In the genomic region with DNA sequence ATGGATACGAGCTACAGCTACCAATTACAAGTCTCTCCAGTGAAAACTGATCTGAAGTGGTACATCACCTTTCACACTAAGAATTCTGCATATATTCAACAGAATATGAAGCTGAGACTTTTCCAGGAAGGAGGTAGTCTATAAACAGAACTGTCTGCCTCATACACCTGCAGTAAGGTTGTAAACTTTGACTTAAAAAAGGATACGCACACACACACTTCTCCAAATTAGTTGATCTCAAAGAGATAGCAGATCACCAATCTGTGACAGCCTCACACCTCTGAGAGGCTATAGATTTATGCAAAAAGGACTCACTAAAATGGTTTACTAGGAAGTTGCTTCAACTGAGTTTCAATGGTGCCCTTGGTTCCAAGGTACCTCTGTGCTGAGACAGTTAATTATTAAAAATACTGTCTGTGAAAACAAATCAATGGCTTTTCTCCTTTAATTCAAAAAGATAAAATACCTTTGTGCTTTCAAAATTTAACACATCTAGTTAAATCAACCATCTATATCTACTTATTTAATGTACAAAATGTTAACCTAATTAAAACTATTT, we compare ENCODE assay signal across 18 cellular contexts. TPM values are rescaled to one million over a fixed set of nuclear protein-coding genes. Genes with fewer than 3 reads are reported as not detected.
DNase-seq lines count a peak whose midpoint lies in the region; ATAC-seq and TF ChIP-seq lines count a peak whose summit lies in the region.
"Had no signal": no experiment of that assay in that cellular context is flagged by ENCODE, and none has a peak within 500 bp of the region (broad histone marks: within the 10 kb centered on the region; RNA-seq: fewer than 3 reads in every experiment).

No MANE protein-coding gene starts in this region.

- H3K9me3 Mint-ChIP-seq in activated CD4-positive, alpha-beta memory T cell treated with anti-CD3 and anti-CD28 coated beads for 36 hours: no peaks in the 10 kb centered on the region
- no peaks in the 10 kb centered on the region for H3K9me3 Mint-ChIP-seq in activated CD4-positive, alpha-beta memory T cell treated with anti-CD3 and anti-CD28 coated beads, Interleukin-2, amount 10 ng/mL, durations not matched to agents 7 days and 5 days
- H3K9me3 Mint-ChIP-seq in CD4-positive, alpha-beta T cell: no peaks in the 10 kb centered on the region

- H3K27ac Mint-ChIP-seq in activated CD4-positive, alpha-beta memory T cell treated with anti-CD3 and anti-CD28 coated beads for 36 hours: peak overlapping the region; percentile 8
- no peak overlapping the region for H3K27ac Mint-ChIP-seq in activated CD4-positive, alpha-beta memory T cell treated with anti-CD3 and anti-CD28 coated beads, Interleukin-2, amount 10 ng/mL, durations not matched to agents 7 days and 5 days
- H3K27ac Mint-ChIP-seq in CD4-positive, alpha-beta T cell: peak overlapping the region; percentile 62

- DNase-seq in activated CD4-positive, alpha-beta memory T cell treated with anti-CD3 and anti-CD28 coated beads for 36 hours: no peak
- DNase-seq in activated CD4-positive, alpha-beta memory T cell treated with anti-CD3 and anti-CD28 coated beads, Interleukin-2, amount 10 ng/mL, durations not matched to agents 7 days and 5 days: no peak
- no peak for DNase-seq in CD4-positive, alpha-beta T cell
- no peak for DNase-seq in OCI-LY7 (ENCODE audit: low spot score)
- DNase-seq in left lobe of liver (ENCODE audit: low spot score): no peak
- no peak for DNase-seq in NCI-H748 (lab: John Stamatoyannopoulos, UW; ENCODE audit: unreplicated experiment)
- no peak for DNase-seq in lower leg skin (ENCODE audit: low spot score in 2 of 2)
- no peak for DNase-seq in GDM1 (lab: John Stamatoyannopoulos, UW)
- DNase-seq: H7, NCI-H1417, NCI-H187 treated with DMSO at 0.1 percent for 48 hours, NCI-H2227 treated with DMSO at 0.1 percent for 48 hours, NCI-H524, PC-9, SIG-M5 had no signal

- TF ChIP-seq CTCF in CD4-positive, alpha-beta T cell (IDR thresholded peaks at IDR 0.05): no peak
- no peak for TF ChIP-seq CTCF in OCI-LY7 (conservative IDR thresholded peaks at IDR 0.05; ENCODE audit: low read length)
- no peak for TF ChIP-seq CTCF in lower leg skin (IDR thresholded peaks at IDR 0.05)

- intact Hi-C loops in activated CD4-positive, alpha-beta memory T cell treated with anti-CD3 and anti-CD28 coated beads for 36 hours (cut with micrococcal nuclease): no loop called here
- intact Hi-C loops in CD4-positive, alpha-beta T cell (cut with DNase I, micrococcal nuclease): no loop called here
- intact Hi-C loops in OCI-LY7 (cut with micrococcal nuclease; ENCODE audit: unreplicated experiment): no loop called here
- intact Hi-C loops in lower leg skin (cut with DNase I; ENCODE audit: low total_unique reads): no loop called here

- 81 to 89% methylated on average over 2 of the region's 2 CpGs for WGBS in lower leg skin, 2 donors

- CTCF ChIA-PET in activated CD4-positive, alpha-beta memory T cell treated with anti-CD3 and anti-CD28 coated beads for 36 hours (lab: Charles Lee): interaction anchor here (1.3 to 3.4 kb wide), 3 partner anchors 13 to 22 kb away, joined by 4 to 17 read pairs (median 8); partner anchors contain the start of gene ELK4
- CTCF ChIA-PET in activated CD4-positive, alpha-beta memory T cell treated with anti-CD3 and anti-CD28 coated beads, Interleukin-2, amount 10 ng/mL, durations not matched to agents 7 days and 5 days (lab: Charles Lee): interaction anchor here (0.9 to 1.3 kb wide), 2 partner anchors 18 to 20 kb away, joined by 3 read pairs; partner anchors contain the start of gene ELK4
- CTCF ChIA-PET in CD4-positive, alpha-beta T cell (lab: Charles Lee): interaction anchor here (0.5 to 1.6 kb wide), 3 partner anchors 18 to 44 kb away, joined by 3 to 7 read pairs (median 5); partner anchors contain the start of gene ELK4
- CTCF ChIA-PET in OCI-LY7 (lab: Charles Lee; ENCODE audit: unreplicated experiment): no interaction called here

- no peak overlapping the region for H3K27ac ChIP-seq in CD4-positive, alpha-beta T cell (ENCODE audit: low read depth, low read length)
- H3K27ac ChIP-seq in OCI-LY7 (ENCODE audit: low read depth, low read length, poor library complexity, severe bottlenecking): peak overlapping the region; percentile 49
- H3K27ac ChIP-seq: 22Rv1, KMS-11, PC-9, RWPE1 had no signal

- POLR2A ChIA-PET in activated CD4-positive, alpha-beta memory T cell treated with anti-CD3 and anti-CD28 coated beads for 36 hours (lab: Charles Lee): no interaction called here
- POLR2A ChIA-PET in activated CD4-positive, alpha-beta memory T cell treated with anti-CD3 and anti-CD28 coated beads, Interleukin-2, amount 10 ng/mL, durations not matched to agents 7 days and 5 days (lab: Charles Lee): interaction anchor here (1.7 kb wide), 1 partner anchor 18 kb away, joined by 7 read pairs; the partner anchor contains the start of gene ELK4
- POLR2A ChIA-PET in CD4-positive, alpha-beta T cell (lab: Charles Lee): interaction anchor here (1.2 to 2.3 kb wide), 2 partner anchors 18 to 20 kb away, joined by 3 to 12 read pairs; partner anchors contain the start of gene ELK4
- POLR2A ChIA-PET in OCI-LY7 (lab: Charles Lee): interaction anchor here (1.0 to 2.9 kb wide), 2 partner anchors 12 to 22 kb away, joined by 3 to 12 read pairs; no protein-coding TSS in a partner anchor

- H3K4me1 ChIP-seq in OCI-LY7 (ENCODE audit: insufficient read depth, low read length, poor library complexity, severe bottlenecking): peaks cover 16% of the 10 kb centered on the region

- no peaks in the 10 kb centered on the region for H3K27me3 Mint-ChIP-seq in activated CD4-positive, alpha-beta memory T cell treated with anti-CD3 and anti-CD28 coated beads for 36 hours
- H3K27me3 Mint-ChIP-seq in activated CD4-positive, alpha-beta memory T cell treated with anti-CD3 and anti-CD28 coated beads, Interleukin-2, amount 10 ng/mL, durations not matched to agents 7 days and 5 days: no peaks in the 10 kb centered on the region
- no peaks in the 10 kb centered on the region for H3K27me3 Mint-ChIP-seq in CD4-positive, alpha-beta T cell

- no peak overlapping the region for H3K4me3 ChIP-seq in OCI-LY7 (ENCODE audit: low read depth, low read length, poor library complexity, severe bottlenecking)
- no peak overlapping the region for H3K4me3 ChIP-seq in lower leg skin (ENCODE audit: low read depth, poor library complexity, severe bottlenecking)
- H3K4me3 ChIP-seq: PC-9 had no signal

- H4K20me1 ChIP-seq in OCI-LY7 (ENCODE audit: insufficient read depth, low read length): peaks cover 19% of the 10 kb centered on the region

- H3K36me3 ChIP-seq in OCI-LY7 (ENCODE audit: insufficient read depth, low read length): peaks cover 97% of the 10 kb centered on the region

- TF ChIP-seq POLR2A in lower leg skin (IDR thresholded peaks at IDR 0.05): no peak

- no TSS peak for BruUV-seq in OCI-LY7 (replicated peaks; lab: Mats Ljungman, UMichigan)

- ATAC-seq in CD4-positive, alpha-beta T cell (ENCODE audit: poor library complexity): no peak
- peak; percentile 51 for ATAC-seq in left lobe of liver

- peaks cover 77% of the 10 kb centered on the region for H3K79me2 ChIP-seq in OCI-LY7 (ENCODE audit: insufficient read depth, low read depth, low read length)

- H3K4me2 ChIP-seq in OCI-LY7 (ENCODE audit: low read length): peak overlapping the region; percentile 46
- H3K4me2 ChIP-seq: KMS-11, PC-9 had no signal

- no peaks in the 10 kb centered on the region for H3K9me2 ChIP-seq in OCI-LY7 (ENCODE audit: insufficient read depth, low read length)

- H3K9me3 ChIP-seq in CD4-positive, alpha-beta T cell (ENCODE audit: control insufficient read depth, low read length): no peaks in the 10 kb centered on the region
- no peaks in the 10 kb centered on the region for H3K9me3 ChIP-seq in OCI-LY7 (ENCODE audit: low read length)

- peaks cover 52% of the 10 kb centered on the region for H3K4me1 Mint-ChIP-seq in activated CD4-positive, alpha-beta memory T cell treated with anti-CD3 and anti-CD28 coated beads for 36 hours (ENCODE audit: low read depth)
- peaks cover 39% of the 10 kb centered on the region for H3K4me1 Mint-ChIP-seq in activated CD4-positive, alpha-beta memory T cell treated with anti-CD3 and anti-CD28 coated beads, Interleukin-2, amount 10 ng/mL, durations not matched to agents 7 days and 5 days
- H3K4me1 Mint-ChIP-seq in CD4-positive, alpha-beta T cell (ENCODE audit: low read depth): peaks cover 67% of the 10 kb centered on the region

- H3K4me3 Mint-ChIP-seq in activated CD4-positive, alpha-beta memory T cell treated with anti-CD3 and anti-CD28 coated beads for 36 hours: no peak overlapping the region
- no peak overlapping the region for H3K4me3 Mint-ChIP-seq in activated CD4-positive, alpha-beta memory T cell treated with anti-CD3 and anti-CD28 coated beads, Interleukin-2, amount 10 ng/mL, durations not matched to agents 7 days and 5 days
- H3K4me3 Mint-ChIP-seq in CD4-positive, alpha-beta T cell: no peak overlapping the region

- no peaks in the 10 kb centered on the region for H3K27me3 ChIP-seq in CD4-positive, alpha-beta T cell (ENCODE audit: control insufficient read depth, insufficient read depth, low read length)

- peaks cover 39% of the 10 kb centered on the region for H3K36me3 Mint-ChIP-seq in activated CD4-positive, alpha-beta memory T cell treated with anti-CD3 and anti-CD28 coated beads for 36 hours
- peaks cover 62% of the 10 kb centered on the region for H3K36me3 Mint-ChIP-seq in activated CD4-positive, alpha-beta memory T cell treated with anti-CD3 and anti-CD28 coated beads, Interleukin-2, amount 10 ng/mL, durations not matched to agents 7 days and 5 days (ENCODE audit: low read depth)
- H3K36me3 Mint-ChIP-seq in CD4-positive, alpha-beta T cell (ENCODE audit: low read depth): peaks cover 92% of the 10 kb centered on the region

- no peak overlapping the region for H2AFZ ChIP-seq in OCI-LY7 (ENCODE audit: low read length)
- H2AFZ ChIP-seq: PC-9 had no signal

RNA-seq across cellular contexts. Expression of gene ELK4, which starts 17.9 kb away (rescaled TPM):
- 10 to 100 TPM; 60.7 to 65.8 TPM for total RNA-seq in activated CD4-positive, alpha-beta memory T cell treated with anti-CD3 and anti-CD28 coated beads for 36 hours
- 10 to 100 TPM; 80.6 to 83.0 TPM for total RNA-seq in activated CD4-positive, alpha-beta memory T cell treated with anti-CD3 and anti-CD28 coated beads, Interleukin-2, amount 10 ng/mL, durations not matched to agents 7 days and 5 days
- 100 to 1,000 TPM; 145 to 154 TPM for total RNA-seq in CD4-positive, alpha-beta T cell
- 26.4 and 29.1 TPM in 2 replicates for total RNA-seq in OCI-LY7 (2014; rRNA removed; shearing (Covaris generic))
- total RNA-seq in OCI-LY7 (2022) (82.7 and 88.3 TPM in 2 replicates), left lobe of liver (29.9 TPM), lower leg skin (10 to 100 TPM; 24.1 to 44.2 (median 28.3) TPM)
